Comparison of ENCODE assay signal across 8 cellular contexts in the genomic region with DNA sequence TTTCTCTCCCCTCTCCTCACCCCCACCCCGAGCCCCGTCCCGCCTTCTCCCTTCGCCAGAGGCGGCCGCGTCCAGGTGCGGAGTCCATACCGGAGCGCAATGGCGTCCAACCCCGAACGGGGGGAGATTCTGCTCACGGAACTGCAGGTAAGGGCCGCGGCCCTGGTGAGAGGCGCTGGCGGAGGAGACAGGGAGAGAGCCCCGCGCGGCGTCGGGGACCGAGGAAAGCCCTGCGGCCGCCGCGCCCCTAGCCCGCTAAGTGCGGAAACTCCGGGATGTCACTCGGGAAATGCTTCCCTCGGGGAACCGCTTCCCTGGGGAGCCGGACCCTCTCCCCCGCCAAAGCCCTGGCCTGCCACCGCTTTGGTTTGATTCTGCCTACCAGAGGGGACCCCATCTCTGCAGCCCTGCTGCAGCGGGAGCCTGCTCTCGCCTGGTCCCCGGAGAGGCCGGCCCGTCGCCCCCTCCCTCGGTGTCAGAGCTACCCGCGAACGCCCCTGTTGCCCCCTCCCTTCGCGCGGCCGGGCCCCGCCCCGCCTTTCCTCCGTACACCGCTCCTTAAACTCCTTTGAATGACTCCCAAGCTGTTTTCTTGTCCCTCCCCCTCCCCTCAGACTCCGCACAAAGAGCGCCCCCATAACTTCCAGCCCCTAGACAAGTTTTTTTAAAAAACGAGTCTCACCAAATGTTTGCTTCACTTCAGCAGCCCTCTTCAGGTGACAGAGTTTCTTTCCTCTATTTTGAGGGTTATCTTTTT.
DNase-seq lines count a peak whose midpoint lies in the region; ATAC-seq and TF ChIP-seq lines count a peak whose summit lies in the region.

No MANE protein-coding gene starts in this region.

- ATAC-seq in HG02588 (IDR thresholded peaks at IDR 0.05; ENCODE audit: unreplicated experiment), result peak; percentile 35

- DNase-seq in GM12865 (ENCODE audit: low read depth), result peak; percentile 74
- DNase-seq in NB4 (ENCODE audit: low read depth), result peak; percentile 88
- DNase-seq in T follicular helper cell (ENCODE audit: low read depth), result peak; percentile 33
- DNase-seq in amygdala (lab: John Stamatoyannopoulos, UW), result peak in 41 of 56 donors; percentile 10 to 67 (median 43)
- DNase-seq in hepatic stellate cell (ENCODE audit: low spot score), result peak; percentile 34
- peak; percentile 16 for DNase-seq in retinal pigment epithelial cell (ENCODE audit: low read depth)
- no peak for DNase-seq in OCI-M2 (lab: John Stamatoyannopoulos, UW; ENCODE audit: unreplicated experiment)

- peak; percentile 32 for TF ChIP-seq POLR2A in NB4 (IDR thresholded peaks at IDR 0.05; ENCODE audit: extremely low read depth, insufficient read length)

- TF ChIP-seq CTCF in GM12865 (IDR thresholded peaks at IDR 0.05; ENCODE audit: insufficient read depth, low read depth, low read length, missing control alignments) (no peak), NB4 (IDR thresholded peaks at IDR 0.05; ENCODE audit: low read depth, low read length) (no peak), retinal pigment epithelial cell (conservative IDR thresholded peaks at IDR 0.05; ENCODE audit: low read depth, low read length) (peak; percentile 17)

- H3K4me3 ChIP-seq in GM12865 (ENCODE audit: low read depth, low read length) (peak overlapping the region; percentile 87), NB4 (ENCODE audit: low read depth, low read length) (peak overlapping the region; percentile 92), retinal pigment epithelial cell (ENCODE audit: low read length) (peak overlapping the region; percentile 76)
